Comparison of ENCODE assay signal across 12 cellular contexts in genomic region chr1:67722292-67722944, GRCh38. TPM values are rescaled to one million over a fixed set of nuclear protein-coding genes. Genes with fewer than 3 reads are reported as not detected.
A peak's percentile ranks its signal among the peaks of the same experiment; 100 is the strongest.
DNase-seq lines count a peak whose midpoint lies in the region; ATAC-seq and TF ChIP-seq lines count a peak whose summit lies in the region.
"Had no signal": no experiment of that assay in that cellular context is flagged by ENCODE, and none has a peak within 500 bp of the region (broad histone marks: within the 10 kb centered on the region; RNA-seq: fewer than 3 reads in every experiment).

No MANE protein-coding gene starts in this region.

- H4K91ac ChIP-seq in IMR-90 (ENCODE audit: insufficient read depth, low read depth, low read length): no peak overlapping the region

- H2AK5ac ChIP-seq in IMR-90 (ENCODE audit: low read depth, low read length): no peak overlapping the region

- H3K27ac ChIP-seq in IMR-90 (ENCODE audit: insufficient read depth, low read length): no peak overlapping the region
- peak overlapping the region in 3 of 4 donors; percentile 48 to 52 (median 48) for H3K27ac ChIP-seq in gastroesophageal sphincter
- peak overlapping the region; percentile 46 to 80 for H3K27ac ChIP-seq in thoracic aorta

- H3K36me3 ChIP-seq in IMR-90 (ENCODE audit: control insufficient read depth, insufficient read depth, low read length): no peaks in the 10 kb centered on the region
- peaks cover 9% of the 10 kb centered on the region for H3K36me3 ChIP-seq in adipocyte (ENCODE audit: control insufficient read depth, insufficient read depth, low read length, severe bottlenecking)
- H3K36me3 ChIP-seq in gastroesophageal sphincter: no peaks in the 10 kb centered on the region
- H3K36me3 ChIP-seq in thoracic aorta: no peaks in the 10 kb centered on the region
- H3K36me3 ChIP-seq: heart right ventricle had no signal

- TF ChIP-seq CTCF in IMR-90 (conservative IDR thresholded peaks at IDR 0.05; ENCODE audit: low read depth, low read length) (no peak), gastroesophageal sphincter (IDR thresholded peaks at IDR 0.05) (no peak), thoracic aorta (IDR thresholded peaks at IDR 0.05) (no peak)

- in situ Hi-C loops in IMR-90 (cut with MboI; ENCODE audit: low sequenced_read_pairs): no loop called here

- 0 out of 2 replicates have a peak overlapping the region, but pooled peaks have one; percentile 38 for H3K23ac ChIP-seq in IMR-90 (ENCODE audit: low read depth, low read length)

- peak overlapping the region; percentile 63 for H2AK9ac ChIP-seq in IMR-90 (replicated peaks; ENCODE audit: low read depth, low read length, poor library complexity)

- 0 out of 3 replicates have a peak overlapping the region, but pooled peaks have one; percentile 2 for H2BK15ac ChIP-seq in IMR-90 (ENCODE audit: low read depth, low read length)

- peak overlapping the region; percentile 8; the same call in 1 of the 2 replicates for H3K4ac ChIP-seq in IMR-90 (ENCODE audit: low read depth, low read length)

- H3K4me2 ChIP-seq in IMR-90 (ENCODE audit: low read depth, low read length): no peak overlapping the region

- TF ChIP-seq POLR2A in IMR-90 (IDR thresholded peaks at IDR 0.05; ENCODE audit: low read depth, low read length) (no peak), gastroesophageal sphincter (IDR thresholded peaks at IDR 0.05) (no peak)

- no TSS peak for BruUV-seq in IMR-90 (replicated peaks; lab: Mats Ljungman, UMichigan)

- H2BK20ac ChIP-seq in IMR-90 (ENCODE audit: low read depth, low read length): no peak overlapping the region

- H2AFZ ChIP-seq in IMR-90 (replicated peaks; ENCODE audit: low read length, poor library complexity): no peak overlapping the region

- H3K27me3 ChIP-seq in IMR-90 (ENCODE audit: control insufficient read depth, insufficient read depth, low read length): no peaks in the 10 kb centered on the region
- no peaks in the 10 kb centered on the region for H3K27me3 ChIP-seq in adipocyte (replicated peaks; ENCODE audit: control insufficient read depth, insufficient read depth, low read length)
- no peaks in the 10 kb centered on the region for H3K27me3 ChIP-seq in gastroesophageal sphincter
- H3K27me3 ChIP-seq in thoracic aorta (replicated peaks; ENCODE audit: insufficient read depth): no peaks in the 10 kb centered on the region
- H3K27me3 ChIP-seq: heart right ventricle had no signal

- no peak overlapping the region for H4K8ac ChIP-seq in IMR-90 (ENCODE audit: low read depth in 2 of 2, low read length in 2 of 2)

- no peak overlapping the region for H3K9ac ChIP-seq in IMR-90 (ENCODE audit: low read depth, low read length)
- no peak overlapping the region for H3K9ac ChIP-seq in adipocyte (ENCODE audit: low read length)

- TF ChIP-seq RAD21 in IMR-90 (IDR thresholded peaks at IDR 0.05; ENCODE audit: low read length): no peak

- no peak overlapping the region for H2BK120ac ChIP-seq in IMR-90 (ENCODE audit: low read depth, low read length)

- peaks cover 27% of the 10 kb centered on the region for H3K9me1 ChIP-seq in IMR-90 (ENCODE audit: insufficient read depth, low read length)

- TF ChIP-seq EP300 in gastroesophageal sphincter (IDR thresholded peaks at IDR 0.05): no peak

- WGBS in IMR-90 (ENCODE audit: extremely low coverage in 2 of 2, insufficient read length in 1 of 2), 2 experiments: 75% methylated on average over 4 of the region's 4 CpGs; no CpG with 5 or more reads in 1 of the 2 experiments
- 35 to 87% methylated on average over 3 to 4 of the region's 4 CpGs for WGBS in gastroesophageal sphincter (ENCODE audit: low coverage in 1 of 2), 2 donors

- peaks cover 37 to 79% of the 10 kb centered on the region in 2 experiments for H3K79me1 ChIP-seq in IMR-90 (ENCODE audit: low read depth in 1 of 2, low read length in 2 of 2)

- H3K9me3 ChIP-seq in IMR-90 (ENCODE audit: control insufficient read depth, insufficient read depth, low read length) (no peaks in the 10 kb centered on the region), adipocyte (ENCODE audit: control insufficient read depth, low read length) (no peaks in the 10 kb centered on the region), gastroesophageal sphincter (no peaks in the 10 kb centered on the region), thoracic aorta (no peaks in the 10 kb centered on the region)
- H3K9me3 ChIP-seq: heart right ventricle had no signal

- peak overlapping the region; percentile 31 for H3K14ac ChIP-seq in IMR-90 (replicated peaks; ENCODE audit: low read depth, low read length)

- dilution Hi-C loops in IMR-90 (cut with HindIII; ENCODE audit: low sequenced_read_pairs, unreplicated experiment): no loop called here

- peaks cover 19% of the 10 kb centered on the region for H3K4me1 ChIP-seq in IMR-90 (ENCODE audit: control insufficient read depth, insufficient read depth, low read length)
- peaks cover 61% of the 10 kb centered on the region for H3K4me1 ChIP-seq in adipocyte (ENCODE audit: control insufficient read depth, insufficient read depth, low read length)
- peaks cover 25 to 73% (median 26%) of the 10 kb centered on the region in 3 donors for H3K4me1 ChIP-seq in gastroesophageal sphincter
- peaks cover 36 to 53% of the 10 kb centered on the region in 2 donors for H3K4me1 ChIP-seq in thoracic aorta (ENCODE audit: control insufficient read depth in 1 of 2, low read depth in 2 of 2)

- intact Hi-C loops in IMR-90 (cut with micrococcal nuclease): no loop called here

- peak overlapping the region; percentile 25 for H2BK5ac ChIP-seq in IMR-90 (ENCODE audit: low read depth, low read length, poor library complexity, severe bottlenecking)

- no peak; the same call in 1 of the 2 replicates for ATAC-seq in IMR-90 (ENCODE audit: low read depth)
- no peak for ATAC-seq in gastroesophageal sphincter
- no peak for ATAC-seq in thoracic aorta (ENCODE audit: insufficient number of reproducible peaks, low FRiP score, low read depth)
- ATAC-seq in HG02678 (IDR thresholded peaks at IDR 0.05; ENCODE audit: unreplicated experiment): no peak
- ATAC-seq: heart right ventricle had no signal

- DNase-seq in IMR-90: peak; percentile 42
- DNase-seq in adipocyte (ENCODE audit: low read depth): peak; percentile 60
- DNase-seq in thoracic aorta (ENCODE audit: low spot score): no peak
- no peak for DNase-seq in cerebellar cortex (ENCODE audit: low spot score)
- DNase-seq in HEK293T (ENCODE audit: extremely low spot score): no peak
- DNase-seq: activated gamma-delta T cell, heart right ventricle, naive B cell, NCI-H1417 treated with DMSO at 0.1 percent for 48 hours, NCI-H2227 treated with DMSO at 0.1 percent for 48 hours had no signal

- POLR2A ChIA-PET in IMR-90 (lab: Charles Lee; ENCODE audit: unreplicated experiment) (no interaction called here), HEK293T (lab: Yijun Ruan, JAX) (interaction anchor here (0.9 kb wide), 1 partner anchor 38 kb away, joined by 3 read pairs; no protein-coding TSS in a partner anchor)

- no peak overlapping the region for H4K5ac ChIP-seq in IMR-90 (ENCODE audit: low read depth, low read length)

- no peak overlapping the region for H3K18ac ChIP-seq in IMR-90 (ENCODE audit: low read depth, low read length)

- H3K4me3 ChIP-seq in IMR-90 (ENCODE audit: insufficient read depth, low read depth, low read length) (no peak overlapping the region), adipocyte (ENCODE audit: low read length) (no peak overlapping the region), gastroesophageal sphincter (no peak overlapping the region), thoracic aorta (peak overlapping the region; percentile 8)
- H3K4me3 ChIP-seq: heart right ventricle had no signal

- H3K56ac ChIP-seq in IMR-90 (ENCODE audit: extremely low read depth, insufficient read depth, low read length): no peak overlapping the region

- CTCF ChIA-PET in IMR-90 (lab: Yijun Ruan, JAX) (no interaction called here), HEK293T (lab: Yijun Ruan, JAX) (interaction anchor here (0.7 to 0.8 kb wide), 2 partner anchors 8 to 98 kb away, joined by 3 to 6 read pairs; no protein-coding TSS in a partner anchor)

- peaks cover 21% of the 10 kb centered on the region; the same call in 1 of the 2 replicates for H4K20me1 ChIP-seq in IMR-90 (ENCODE audit: insufficient read depth, low read length)

TF ChIP-seq in IMR-90, 13 proteins besides CTCF, POLR2A, EP300 and RAD21:
- peak; percentile 75 for TF ChIP-seq CEBPB (IDR thresholded peaks at IDR 0.05; ENCODE audit: low read depth, low read length)
- no peak for TF ChIP-seq USF2 (IDR thresholded peaks at IDR 0.05; ENCODE audit: low read depth, low read length)

TF ChIP-seq in HEK293T, 16 proteins besides CTCF, POLR2A, EP300 and RAD21:
- TF ChIP-seq ARNT (IDR thresholded peaks at IDR 0.05): no peak

RNA-seq across cellular contexts. Expression of gene GADD45A, which starts 37.4 kb away (rescaled TPM):
- total RNA-seq in IMR-90 (2012; rRNA removed) (10.9 and 16.7 TPM in 2 replicates), gastroesophageal sphincter (10 to 100 TPM; 58.7 to 69.9 (median 65.6) TPM), thoracic aorta (100 to 1,000 TPM; 227 to 262 TPM)
- polyA plus RNA-seq in IMR-90 (2012; rRNA removed): 114 and 129 TPM in 2 replicates
- polyA plus RNA-seq in IMR-90 (2012; cell fraction: cytosol; rRNA removed): 128 and 171 TPM in 2 replicates
- polyA plus RNA-seq in IMR-90 (2012; cell fraction: nucleus; rRNA removed; ENCODE audit: low replicate concordance): 210 and 388 TPM in 2 replicates

Comparison
In these comparisons a context has a peak if more than half of its experiments do, and no peak if none do; other contexts are left out.
1. DNase-seq: peak in IMR-90 (single experiment) and adipocyte (single experiment); none in thoracic aorta (single experiment), cerebellar cortex (single experiment) and HEK293T (single experiment).